8 cellular contexts compared by ENCODE assay signal in genomic region chr7:128322040-128322643, GRCh38. TPM values are rescaled to one million over a fixed set of nuclear protein-coding genes. Genes with fewer than 3 reads are reported as not detected.
DNase-seq lines count a peak whose midpoint lies in the region; ATAC-seq and TF ChIP-seq lines count a peak whose summit lies in the region.

No MANE protein-coding gene starts in this region.

- no peaks in the 10 kb centered on the region for H3K4me1 ChIP-seq in OCI-LY1 (ENCODE audit: insufficient read depth, low read length, severe bottlenecking)
- peaks cover 0 to 3% (median 0%) of the 10 kb centered on the region in 4 donors for H3K4me1 ChIP-seq in esophagus muscularis mucosa

- CTCF ChIA-PET in BJ (lab: Yijun Ruan, JAX): interaction anchor here (0.6 to 3.6 kb wide), 12 partner anchors 9 to 1519 kb away, joined by 3 to 15 read pairs (median 5); no protein-coding TSS in a partner anchor

- no peaks in the 10 kb centered on the region for H3K9me2 ChIP-seq in OCI-LY1 (ENCODE audit: low read depth, low read length)

- H3F3A ChIP-seq in OCI-LY1 (ENCODE audit: insufficient read depth, low read length): no peaks in the 10 kb centered on the region

- H3K4me3 ChIP-seq in BJ (ENCODE audit: low read depth, low read length) (no peak overlapping the region), OCI-LY1 (ENCODE audit: low read depth, low read length, poor library complexity, severe bottlenecking) (no peak overlapping the region), esophagus muscularis mucosa (no peak overlapping the region)

- no peak overlapping the region for H3K9ac ChIP-seq in OCI-LY1 (ENCODE audit: low read length)

- H3K79me2 ChIP-seq in OCI-LY1 (ENCODE audit: insufficient read depth, low read length): no peaks in the 10 kb centered on the region

- no peaks in the 10 kb centered on the region for H4K20me1 ChIP-seq in OCI-LY1 (ENCODE audit: insufficient read depth, low read length)

- WGBS in esophagus muscularis mucosa: 72% methylated on average over 3 of the region's 3 CpGs

- H2AFZ ChIP-seq in OCI-LY1 (ENCODE audit: low read length): no peak overlapping the region

- POLR2A ChIA-PET in BJ (lab: Charles Lee): no interaction called here

- H3K27ac ChIP-seq in OCI-LY1 (ENCODE audit: low read depth, low read length, poor library complexity, severe bottlenecking) (no peak overlapping the region), esophagus muscularis mucosa (replicated peaks in 1 of 4) (no peak overlapping the region)

- DNase-seq in BJ (ENCODE audit: low read depth) (no peak), GM13976 (ENCODE audit: low spot score) (no peak), dedifferentiated amniotic fluid mesenchymal stem cell (ENCODE audit: extremely low spot score) (peak; percentile 70), middle frontal gyrus (ENCODE audit: extremely low spot score, low spot score) (peak; percentile 11), esophagus muscularis mucosa (ENCODE audit: extremely low spot score) (no peak)

- no peak for ATAC-seq in HG03432 (IDR thresholded peaks at IDR 0.05; ENCODE audit: unreplicated experiment)
- ATAC-seq in GM18873 (IDR thresholded peaks at IDR 0.05; ENCODE audit: low FRiP score, unreplicated experiment): no peak

- no peaks in the 10 kb centered on the region for H3K27me3 ChIP-seq in BJ (ENCODE audit: control insufficient read depth, insufficient read depth, low read length)
- no peaks in the 10 kb centered on the region for H3K27me3 ChIP-seq in OCI-LY1 (ENCODE audit: insufficient read depth, low read length)
- no peaks in the 10 kb centered on the region for H3K27me3 ChIP-seq in esophagus muscularis mucosa

- H3K4me2 ChIP-seq in OCI-LY1 (ENCODE audit: low read length): no peak overlapping the region

- in situ Hi-C loops in GM13976 (cut with MboI; ENCODE audit: low sequenced_read_pairs, unreplicated experiment): no loop called here

- H3K36me3 ChIP-seq in BJ (ENCODE audit: control insufficient read depth, insufficient read depth, low read length) (peaks cover 9% of the 10 kb centered on the region), OCI-LY1 (ENCODE audit: insufficient read depth, low read length) (peaks cover 100% of the 10 kb centered on the region), esophagus muscularis mucosa (peaks cover 79 to 100% (median 88%) of the 10 kb centered on the region in 4 donors)

- TF ChIP-seq CTCF in BJ (IDR thresholded peaks at IDR 0.05; ENCODE audit: insufficient read depth, low read depth, low read length): peak; percentile 67
- peak; percentile 24 for TF ChIP-seq CTCF in GM13976 (IDR thresholded peaks at IDR 0.05; ENCODE audit: borderline replicate concordance, control extremely low read depth, extremely low read depth, insufficient read depth, missing control alignments)
- peak; percentile 71 for TF ChIP-seq CTCF in OCI-LY1 (IDR thresholded peaks at IDR 0.05; ENCODE audit: low read length)
- peak in 1 of 3 experiments; percentile 27 for TF ChIP-seq CTCF in esophagus muscularis mucosa (IDR thresholded peaks at IDR 0.05)

- no peak for TF ChIP-seq EP300 in esophagus muscularis mucosa (IDR thresholded peaks at IDR 0.05)

- no peak for TF ChIP-seq POLR2A in esophagus muscularis mucosa (IDR thresholded peaks at IDR 0.05; ENCODE audit: low read depth)

- no peaks in the 10 kb centered on the region for H3K9me3 ChIP-seq in OCI-LY1 (ENCODE audit: low read length)
- no peaks in the 10 kb centered on the region for H3K9me3 ChIP-seq in esophagus muscularis mucosa

- intact Hi-C loops in esophagus muscularis mucosa (cut with DNase I): no loop called here

RNA-seq across cellular contexts. Expression of gene RBM28, which starts 21.6 kb away (rescaled TPM):
- 14.8 and 16.1 TPM in 2 replicates for polyA plus RNA-seq in BJ (2011; rRNA removed)
- 4.9 and 7.5 TPM in 2 replicates for polyA minus RNA-seq in BJ (2011; rRNA and poly(A)+ RNA removed)
- 10 to 100 TPM; 13.3 to 16.6 (median 15.0) TPM for total RNA-seq in esophagus muscularis mucosa

RNA-seq across cellular contexts. Expression of gene PRRT4, which starts 39.3 kb away (rescaled TPM):
- polyA plus RNA-seq in BJ (2011; rRNA removed): 0.07 TPM in 1 of 2 replicates, not detected in the other
- not detected in 2 replicates for polyA minus RNA-seq in BJ (2011; rRNA and poly(A)+ RNA removed)
- 1 to 10 TPM in 1 of 4 donors, under 1 TPM in 2, not detected in 1; 0.42 to 1.8 (median 0.78) TPM for total RNA-seq in esophagus muscularis mucosa

Comparison
In these comparisons a context has a peak if more than half of its experiments do, and no peak if none do; other contexts are left out.
1. DNase-seq: peak in dedifferentiated amniotic fluid mesenchymal stem cell (single experiment) and middle frontal gyrus (single experiment); none in BJ (single experiment), GM13976 (single experiment) and esophagus muscularis mucosa (single experiment).